In the genomic region with DNA sequence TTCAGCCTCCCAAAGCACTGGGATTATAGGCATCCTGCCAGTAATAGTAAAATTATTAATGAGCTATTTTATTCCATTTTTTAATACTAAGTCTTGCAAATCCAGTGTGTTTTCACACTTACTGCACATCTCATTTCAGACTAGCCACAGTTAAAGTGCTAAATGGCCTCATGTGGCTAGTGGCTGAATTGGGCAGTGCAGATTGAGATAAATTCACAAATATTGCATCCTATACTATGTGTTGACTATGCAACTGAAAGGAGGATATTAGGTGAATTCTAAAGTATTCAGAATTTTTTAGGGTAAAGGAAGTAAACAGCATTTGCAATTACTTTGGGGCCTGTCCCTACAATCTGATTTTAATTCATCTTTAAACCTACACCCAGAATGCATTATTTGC, we compare ENCODE assay signal across 10 cellular contexts. TPM values are rescaled to one million over a fixed set of nuclear protein-coding genes. Genes with fewer than 3 reads are reported as not detected.
DNase-seq lines count a peak whose midpoint lies in the region; ATAC-seq and TF ChIP-seq lines count a peak whose summit lies in the region.
"Had no signal": no experiment of that assay in that cellular context is flagged by ENCODE, and none has a peak within 500 bp of the region (broad histone marks: within the 10 kb centered on the region; RNA-seq: fewer than 3 reads in every experiment).

No MANE protein-coding gene starts in this region.

- H3K4me3 Mint-ChIP-seq in neural crest cell, result no peak overlapping the region

- no peaks in the 10 kb centered on the region; the same call in 1 of the 2 replicates for H3K27me3 ChIP-seq in SK-N-SH (ENCODE audit: insufficient read depth)
- no peaks in the 10 kb centered on the region for H3K27me3 ChIP-seq in uterus

- H3K36me3 ChIP-seq in SK-N-SH (replicated peaks in 1 of 2; ENCODE audit: control insufficient read depth in 1 of 2, insufficient read depth in 2 of 2, low read length in 1 of 2), result no peaks in the 10 kb centered on the region
- no peaks in the 10 kb centered on the region for H3K36me3 ChIP-seq in uterus

- H3K4me3 ChIP-seq in SK-N-SH (ENCODE audit: low read depth in 2 of 2, low read length in 1 of 2) (no peak overlapping the region), uterus (no peak overlapping the region)
- peak overlapping the region; percentile 43 for H3K4me3 ChIP-seq in Jurkat, Clone E6-1 (ENCODE audit: low read length)

- no peaks in the 10 kb centered on the region for H3K9me2 ChIP-seq in SK-N-SH

- DNase-seq in SK-N-SH, result no peak
- DNase-seq in Jurkat, Clone E6-1 (ENCODE audit: low read depth, low spot score), result no peak
- DNase-seq in neural crest cell (ENCODE audit: low read depth, low spot score), result no peak
- DNase-seq in HPDE6-E6E7 (ENCODE audit: extremely low spot score), result no peak
- DNase-seq in OCI-M2 (lab: John Stamatoyannopoulos, UW; ENCODE audit: unreplicated experiment), result no peak
- DNase-seq in uterus, result no peak
- DNase-seq: 8988T had no signal

- ATAC-seq in SK-N-SH treated with all-trans-retinoic acid at 6 μM for 48 hours (no peak), GM21825 (IDR thresholded peaks at IDR 0.05; ENCODE audit: unreplicated experiment) (peak; percentile 22)

- peaks cover 3% of the 10 kb centered on the region for H3K27me3 Mint-ChIP-seq in neural crest cell (ENCODE audit: low read depth)

- H3K27ac Mint-ChIP-seq in neural crest cell (ENCODE audit: unreplicated experiment), result no peak overlapping the region

- TF ChIP-seq EP300 in SK-N-SH (IDR thresholded peaks at IDR 0.05; ENCODE audit: borderline replicate concordance in 1 of 2, low read depth in 1 of 2, low read length in 1 of 2), result no peak

- no peaks in the 10 kb centered on the region for H3K36me3 Mint-ChIP-seq in neural crest cell (ENCODE audit: low read depth)

- H4K20me1 ChIP-seq in SK-N-SH (ENCODE audit: insufficient read depth), result no peaks in the 10 kb centered on the region

- no peak overlapping the region for H3K4me2 ChIP-seq in SK-N-SH

- peaks cover 17% of the 10 kb centered on the region for H3K4me1 Mint-ChIP-seq in neural crest cell

- no peak for TF ChIP-seq CTCF in SK-N-SH (IDR thresholded peaks at IDR 0.05)
- TF ChIP-seq CTCF in neural crest cell (conservative IDR thresholded peaks at IDR 0.05), result peak; percentile 28
- no peak for TF ChIP-seq CTCF in uterus (IDR thresholded peaks at IDR 0.05)

- H3K9ac ChIP-seq in SK-N-SH, result no peak overlapping the region

- H3K79me2 ChIP-seq in SK-N-SH (ENCODE audit: insufficient read depth), result no peaks in the 10 kb centered on the region

- H3K27ac ChIP-seq in SK-N-SH (ENCODE audit: low read depth in 2 of 2, low read length in 1 of 2) (no peak overlapping the region), uterus (no peak overlapping the region)

- POLR2A ChIA-PET in SK-N-SH (lab: Yijun Ruan, JAX), result no interaction called here

- no peak for TF ChIP-seq RAD21 in SK-N-SH (IDR thresholded peaks at IDR 0.05; ENCODE audit: low read length)

- no peaks in the 10 kb centered on the region for H3F3A ChIP-seq in SK-N-SH (replicated peaks; ENCODE audit: insufficient read depth)

- CTCF ChIA-PET in SK-N-SH (lab: Yijun Ruan, JAX), result interaction anchor here (0.7 kb wide), 1 partner anchor 864 kb away, joined by 3 read pairs; no protein-coding TSS in a partner anchor

- no peaks in the 10 kb centered on the region for H3K9me3 Mint-ChIP-seq in neural crest cell

- intact Hi-C loops in uterus (cut with DNase I; ENCODE audit: low total_unique reads), result no loop called here

- H3K9me3 ChIP-seq in SK-N-SH (no peaks in the 10 kb centered on the region), uterus (no peaks in the 10 kb centered on the region)

- no peaks in the 10 kb centered on the region for H3K4me1 ChIP-seq in SK-N-SH (ENCODE audit: control insufficient read depth in 1 of 2, insufficient read depth in 2 of 2, low read depth in 1 of 2, low read length in 1 of 2)
- no peaks in the 10 kb centered on the region for H3K4me1 ChIP-seq in uterus

- peak overlapping the region; percentile 29; the same call in 1 of the 2 replicates for H2AFZ ChIP-seq in SK-N-SH (ENCODE audit: low read depth)

- TF ChIP-seq POLR2A in uterus (IDR thresholded peaks at IDR 0.05), result no peak

TF ChIP-seq in SK-N-SH, 30 proteins besides CTCF, POLR2A, EP300 and RAD21:
- TF ChIP-seq GABPA (IDR thresholded peaks at IDR 0.05; ENCODE audit: low read depth) (no peak), JUND (IDR thresholded peaks at IDR 0.05) (no peak), RFX5 (IDR thresholded peaks at IDR 0.05; ENCODE audit: low read length) (no peak), CHD2 (IDR thresholded peaks at IDR 0.05; ENCODE audit: low read length, partially characterized antibody) (no peak)
- TF ChIP-seq, protein P1, sequence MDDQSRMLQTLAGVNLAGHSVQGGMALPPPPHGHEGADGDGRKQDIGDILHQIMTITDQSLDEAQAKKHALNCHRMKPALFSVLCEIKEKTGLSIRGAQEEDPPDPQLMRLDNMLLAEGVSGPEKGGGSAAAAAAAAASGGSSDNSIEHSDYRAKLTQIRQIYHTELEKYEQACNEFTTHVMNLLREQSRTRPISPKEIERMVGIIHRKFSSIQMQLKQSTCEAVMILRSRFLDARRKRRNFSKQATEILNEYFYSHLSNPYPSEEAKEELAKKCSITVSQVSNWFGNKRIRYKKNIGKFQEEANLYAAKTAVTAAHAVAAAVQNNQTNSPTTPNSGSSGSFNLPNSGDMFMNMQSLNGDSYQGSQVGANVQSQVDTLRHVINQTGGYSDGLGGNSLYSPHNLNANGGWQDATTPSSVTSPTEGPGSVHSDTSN (IDR thresholded peaks at IDR 0.05), result no peak
TF ChIP-seq in SK-N-SH: peak in this region for 0.

TF ChIP-seq in SK-N-SH treated with all-trans-retinoic acid at 6 μM for 48 hours, 23 proteins besides CTCF, POLR2A, EP300 and RAD21:
- TF ChIP-seq ZNF8 (CRISPR knock-in tag; IDR thresholded peaks at IDR 0.05) (no peak), ESRRG (CRISPR knock-in tag; IDR thresholded peaks at IDR 0.05) (no peak), TCF4 (CRISPR knock-in tag; IDR thresholded peaks at IDR 0.05; ENCODE audit: borderline replicate concordance) (no peak), ZFP30 (CRISPR knock-in tag; IDR thresholded peaks at IDR 0.05) (no peak), ZNF70 (CRISPR knock-in tag; IDR thresholded peaks at IDR 0.05) (no peak), ZFP3 (CRISPR knock-in tag; IDR thresholded peaks at IDR 0.05) (no peak), PPARA (CRISPR knock-in tag; IDR thresholded peaks at IDR 0.05; ENCODE audit: borderline replicate concordance) (no peak), ISL1 (CRISPR knock-in tag; IDR thresholded peaks at IDR 0.05) (no peak), ZNF565 (CRISPR knock-in tag; conservative IDR thresholded peaks at IDR 0.05; ENCODE audit: low read depth) (no peak)
- TF ChIP-seq, protein P2, sequence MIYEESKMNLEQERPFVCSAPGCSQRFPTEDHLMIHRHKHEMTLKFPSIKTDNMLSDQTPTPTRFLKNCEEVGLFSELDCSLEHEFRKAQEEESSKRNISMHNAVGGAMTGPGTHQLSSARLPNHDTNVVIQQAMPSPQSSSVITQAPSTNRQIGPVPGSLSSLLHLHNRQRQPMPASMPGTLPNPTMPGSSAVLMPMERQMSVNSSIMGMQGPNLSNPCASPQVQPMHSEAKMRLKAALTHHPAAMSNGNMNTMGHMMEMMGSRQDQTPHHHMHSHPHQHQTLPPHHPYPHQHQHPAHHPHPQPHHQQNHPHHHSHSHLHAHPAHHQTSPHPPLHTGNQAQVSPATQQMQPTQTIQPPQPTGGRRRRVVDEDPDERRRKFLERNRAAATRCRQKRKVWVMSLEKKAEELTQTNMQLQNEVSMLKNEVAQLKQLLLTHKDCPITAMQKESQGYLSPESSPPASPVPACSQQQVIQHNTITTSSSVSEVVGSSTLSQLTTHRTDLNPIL (CRISPR knock-in tag; IDR thresholded peaks at IDR 0.05; ENCODE audit: low read depth), result no peak
- TF ChIP-seq, protein P3, sequence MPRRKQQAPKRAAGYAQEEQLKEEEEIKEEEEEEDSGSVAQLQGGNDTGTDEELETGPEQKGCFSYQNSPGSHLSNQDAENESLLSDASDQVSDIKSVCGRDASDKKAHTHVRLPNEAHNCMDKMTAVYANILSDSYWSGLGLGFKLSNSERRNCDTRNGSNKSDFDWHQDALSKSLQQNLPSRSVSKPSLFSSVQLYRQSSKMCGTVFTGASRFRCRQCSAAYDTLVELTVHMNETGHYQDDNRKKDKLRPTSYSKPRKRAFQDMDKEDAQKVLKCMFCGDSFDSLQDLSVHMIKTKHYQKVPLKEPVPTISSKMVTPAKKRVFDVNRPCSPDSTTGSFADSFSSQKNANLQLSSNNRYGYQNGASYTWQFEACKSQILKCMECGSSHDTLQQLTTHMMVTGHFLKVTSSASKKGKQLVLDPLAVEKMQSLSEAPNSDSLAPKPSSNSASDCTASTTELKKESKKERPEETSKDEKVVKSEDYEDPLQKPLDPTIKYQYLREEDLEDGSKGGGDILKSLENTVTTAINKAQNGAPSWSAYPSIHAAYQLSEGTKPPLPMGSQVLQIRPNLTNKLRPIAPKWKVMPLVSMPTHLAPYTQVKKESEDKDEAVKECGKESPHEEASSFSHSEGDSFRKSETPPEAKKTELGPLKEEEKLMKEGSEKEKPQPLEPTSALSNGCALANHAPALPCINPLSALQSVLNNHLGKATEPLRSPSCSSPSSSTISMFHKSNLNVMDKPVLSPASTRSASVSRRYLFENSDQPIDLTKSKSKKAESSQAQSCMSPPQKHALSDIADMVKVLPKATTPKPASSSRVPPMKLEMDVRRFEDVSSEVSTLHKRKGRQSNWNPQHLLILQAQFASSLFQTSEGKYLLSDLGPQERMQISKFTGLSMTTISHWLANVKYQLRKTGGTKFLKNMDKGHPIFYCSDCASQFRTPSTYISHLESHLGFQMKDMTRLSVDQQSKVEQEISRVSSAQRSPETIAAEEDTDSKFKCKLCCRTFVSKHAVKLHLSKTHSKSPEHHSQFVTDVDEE (CRISPR knock-in tag; IDR thresholded peaks at IDR 0.05), result no peak

RNA-seq across cellular contexts. Expression of gene APBB1IP, which starts 10.2 kb away (rescaled TPM):
- polyA plus RNA-seq in SK-N-SH (2012; rRNA removed), result 0.02 TPM in 1 of 2 replicates, not detected in the other
- polyA plus RNA-seq in SK-N-SH (2012; cell fraction: cytosol; rRNA removed), result not detected in 2 replicates
- polyA plus RNA-seq in SK-N-SH (2012; cell fraction: nucleus; rRNA removed), result 0.02 TPM in 1 of 2 replicates, not detected in the other
- polyA plus RNA-seq in Jurkat, Clone E6-1 (2012; ENCODE audit: insufficient read depth, insufficient read length), result 36.8 TPM
- total RNA-seq in neural crest cell, result not detected in 2 replicates
- total RNA-seq in uterus, result 1 to 10 TPM in 3 of 4 donors, not detected in 1; 1.2 to 2.4 (median 1.9) TPM
- polyA plus RNA-seq: neural cell had no signal
